Comparison of ENCODE assay signal across 8 cellular contexts in the genomic region with DNA sequence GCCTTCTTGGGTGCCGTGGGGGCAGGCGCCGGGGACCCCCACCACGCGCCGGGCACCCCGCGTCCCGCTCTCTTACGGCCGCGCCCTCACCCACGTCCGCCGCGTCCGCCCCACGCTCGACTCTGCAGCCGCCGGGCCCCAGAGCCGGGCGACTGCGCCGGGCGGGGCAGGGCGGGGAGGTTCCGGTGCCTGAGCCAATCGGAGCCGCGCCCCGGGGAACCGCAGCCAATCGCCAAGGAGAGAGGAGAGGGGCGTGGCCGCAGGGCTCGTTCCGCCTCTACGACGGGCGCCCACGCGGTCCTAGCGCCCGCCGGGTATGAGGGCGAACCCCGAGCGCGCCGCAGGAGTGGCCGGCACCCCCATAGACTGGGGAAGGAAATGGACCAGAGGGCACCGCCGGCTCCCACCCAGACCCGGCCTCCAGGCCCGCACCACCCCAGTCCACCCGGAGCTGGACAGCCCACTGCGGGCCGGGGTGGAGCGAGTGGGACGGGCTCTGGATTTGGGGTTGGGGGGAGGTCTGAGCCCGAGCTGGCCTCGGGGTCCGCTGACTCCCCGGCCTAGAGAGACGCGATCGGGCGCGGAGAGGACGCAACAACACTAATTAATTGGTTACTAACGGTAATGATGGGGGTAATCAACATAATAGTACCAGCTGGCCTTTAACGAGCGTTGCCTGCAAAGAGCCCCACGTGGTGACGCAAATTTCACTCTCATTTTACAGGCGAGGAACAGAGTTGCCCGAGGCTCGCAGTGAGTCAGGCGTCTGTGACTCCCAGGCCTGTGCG. TPM values are rescaled to one million over a fixed set of nuclear protein-coding genes. Genes with fewer than 3 reads are reported as not detected.
DNase-seq lines count a peak whose midpoint lies in the region; ATAC-seq, FAIRE-seq and TF ChIP-seq lines count a peak whose summit lies in the region.

A gene (minus strand): TSS at position 126 of the 788 bp plus-strand sequence. CDS start 183 bp downstream, outside the sequence.

- H4K20me1 ChIP-seq in H1 (replicated peaks in 1 of 2; ENCODE audit: control insufficient read depth in 1 of 2, insufficient read depth in 2 of 2, low read length in 2 of 2) = peaks cover 10 to 16% of the 10 kb centered on the region in 2 experiments

- H2AK5ac ChIP-seq in H1 (ENCODE audit: low read depth, low read length) = no peak within 1 kb of the TSS

- H2BK20ac ChIP-seq in H1 (ENCODE audit: low read length) = no peak within 1 kb of the TSS

- H3K79me1 ChIP-seq in H1 (ENCODE audit: low read depth, low read length) = peaks cover 5% of the 10 kb centered on the region

- CTCF ChIA-PET in H1 (lab: Charles Lee; ENCODE audit: partially characterized antibody) = interaction anchor here (0.8 to 8.5 kb wide), 10 partner anchors 10 to 96 kb away, joined by 3 to 66 read pairs (median 4); no protein-coding TSS in a partner anchor

- no peak within 1 kb of the TSS for H2BK120ac ChIP-seq in H1 (replicated peaks; ENCODE audit: low read depth, low read length)

- TF ChIP-seq RAD21 in H1 (IDR thresholded peaks at IDR 0.05 in 1 of 2, conservative IDR thresholded peaks at IDR 0.05 in 1 of 2; ENCODE audit: low read depth in 2 of 2, low read length in 2 of 2) = no peak

- no peak within 1 kb of the TSS; the same call in 1 of the 2 replicates for H2BK15ac ChIP-seq in H1 (ENCODE audit: low read length)

- no peak within 1 kb of the TSS for H3K27ac ChIP-seq in H1 (ENCODE audit: low read depth, low read length)

- TF ChIP-seq CTCF in H1 (IDR thresholded peaks at IDR 0.05; ENCODE audit: control extremely low read depth in 1 of 3, insufficient read depth in 1 of 3, low read depth in 1 of 3, low read length in 3 of 3) = 0 out of 4 replicates have a peak, but pooled peaks of 1 of the 3 experiments have one; percentile 1

- no peak within 1 kb of the TSS; the same call in none of the 2 replicates for H3K18ac ChIP-seq in H1 (ENCODE audit: extremely low read depth, low read length)

- peak within 1 kb of the TSS; percentile 96 for H2AFZ ChIP-seq in H1 (ENCODE audit: low read length)

- H3K9me3 ChIP-seq in H1 (ENCODE audit: insufficient read depth in 2 of 2, low read depth in 1 of 2, low read length in 1 of 2) = no peaks in the 10 kb centered on the region

- POLR2A ChIA-PET in H1 (lab: Charles Lee; ENCODE audit: partially characterized antibody) = interaction anchor here (0.8 to 2.3 kb wide), 9 partner anchors 9 to 161 kb away, joined by 3 to 12 read pairs (median 5); a partner anchor contains a TSS

- H2BK5ac ChIP-seq in H1 (ENCODE audit: low read depth, low read length) = no peak within 1 kb of the TSS

- peak within 1 kb of the TSS; percentile 67 to 76 (median 72) for H3K4me3 ChIP-seq in H1 (ENCODE audit: extremely low read depth in 1 of 4, insufficient read depth in 2 of 4, low read depth in 3 of 4, low read length in 4 of 4)

- peaks cover 0 to 15% (median 7%) of the 10 kb centered on the region in 4 experiments; a peak in 4 of 7 replicates for H3K27me3 ChIP-seq in H1 (replicated peaks in 1 of 4; ENCODE audit: control insufficient read depth in 3 of 4, extremely low read depth in 1 of 4, insufficient read depth in 3 of 4, low read length in 3 of 4)

- H3K23me2 ChIP-seq in H1 (ENCODE audit: low read depth, low read length) = peaks cover 11% of the 10 kb centered on the region

- H3K9ac ChIP-seq in H1 (replicated peaks in 1 of 4; ENCODE audit: extremely low read depth in 1 of 4, low read depth in 3 of 4, low read length in 3 of 4) = peak within 1 kb of the TSS; percentile 7 to 66 (median 27); a peak in 6 of 7 replicates

- peak within 1 kb of the TSS; percentile 51; the same call in 1 of the 2 replicates for H4K8ac ChIP-seq in H1 (ENCODE audit: extremely low read depth, insufficient read depth, low read length)

- H2BK12ac ChIP-seq in H1 (ENCODE audit: low read depth, low read length) = no peak within 1 kb of the TSS

- H4K91ac ChIP-seq in H1 (replicated peaks; ENCODE audit: insufficient read length, low read length) = no peak within 1 kb of the TSS

- no peak within 1 kb of the TSS for H4K5ac ChIP-seq in H1 (ENCODE audit: insufficient read length, low read depth, low read length)

- TF ChIP-seq POLR2A in H1 (IDR thresholded peaks at IDR 0.05; ENCODE audit: control extremely low read depth in 1 of 2, low read depth in 2 of 2, low read length in 2 of 2) = 0 out of 3 replicates have a peak, but pooled peaks of 1 of the 2 experiments have one; percentile 12

- H3K4ac ChIP-seq in H1 (replicated peaks; ENCODE audit: insufficient read length, low read depth, low read length) = no peak within 1 kb of the TSS

- peak; percentile 73 for ATAC-seq in GM21360 (IDR thresholded peaks at IDR 0.05; ENCODE audit: unreplicated experiment)

- FAIRE-seq in H1 (lab: Jason Lieb, UNC) = no peak

- peak within 1 kb of the TSS; percentile 63 to 92 for H3K4me2 ChIP-seq in H1 (ENCODE audit: insufficient read depth in 1 of 2, low read depth in 2 of 2, low read length in 2 of 2)

- no peak within 1 kb of the TSS for H3K14ac ChIP-seq in H1 (ENCODE audit: insufficient read length)

- WGBS in H1 (ENCODE audit: extremely low coverage in 1 of 2, insufficient coverage in 1 of 2, insufficient read length in 1 of 2, insufficient replicate concordance in 2 of 2, low coverage in 1 of 2, low lambda C conversion rate in 2 of 2, missing lambda C conversion rate in 1 of 2), 2 experiments = 3% methylated on average over 30 of the region's 81 CpGs; no CpG with 5 or more reads in 1 of the 2 experiments

- DNase-seq in COR-L47 (lab: John Stamatoyannopoulos, UW) (peak; percentile 95), HT-29 (ENCODE audit: low spot score) (peak; percentile 90), H1 (ENCODE audit: low read depth in 1 of 2, low spot score in 2 of 2) (peak; percentile 68 to 96), mesenteric fat pad (ENCODE audit: low spot score) (peak; percentile 98)
- DNase-seq in NK-92 treated with Interleukin-12 subunit alpha and Interleukin-12 subunit beta, amount 100 ng/mL, for 24 hours (lab: John Stamatoyannopoulos, UW) = peak; percentile 85
- DNase-seq in activated CD8-positive, alpha-beta memory T cell treated with anti-CD3 and anti-CD28 coated beads for 4 hours (ENCODE audit: low read depth in 2 of 2) = peak; percentile 89
- peak; percentile 87 for DNase-seq in stimulated activated CD8-positive, alpha-beta memory T cell treated with anti-CD3 and anti-CD28 coated beads, Interleukin-15, amount 100 ng/mL, for 1 hour (ENCODE audit: low read depth)

- no peak within 1 kb of the TSS for H3K23ac ChIP-seq in H1 (ENCODE audit: insufficient read length)

- H3K79me2 ChIP-seq in H1 (ENCODE audit: control insufficient read depth in 1 of 2, insufficient read depth in 2 of 2, low read length in 2 of 2) = peaks cover 0 to 8% of the 10 kb centered on the region in 2 experiments; a peak in 1 of 4 replicates

- H3K4me1 ChIP-seq in H1 (replicated peaks in 1 of 4; ENCODE audit: control insufficient read depth in 3 of 4, insufficient read depth in 4 of 4, low read length in 3 of 4) = peaks cover 0 to 8% (median 6%) of the 10 kb centered on the region in 4 experiments; a peak in 5 of 7 replicates

- no peak within 1 kb of the TSS for H3K56ac ChIP-seq in H1 (replicated peaks; ENCODE audit: insufficient read length, low read depth, low read length)

- TF ChIP-seq EP300 in H1 (IDR thresholded peaks at IDR 0.05; ENCODE audit: borderline replicate concordance in 1 of 2, low read depth in 2 of 2, low read length in 2 of 2) = no peak; a peak in 1 of 3 replicates

- no peaks in the 10 kb centered on the region for H3K36me3 ChIP-seq in H1 (ENCODE audit: control insufficient read depth in 2 of 4, insufficient read depth in 4 of 4, low read length in 3 of 4)

TF ChIP-seq in H1, 55 proteins besides CTCF, POLR2A, EP300 and RAD21:
- TF ChIP-seq CREB1 (IDR thresholded peaks at IDR 0.05) (peak; percentile 79), SP2 (IDR thresholded peaks at IDR 0.05; ENCODE audit: low read length) (peak; percentile 19; the same call in 1 of the 2 replicates), HDAC2 (IDR thresholded peaks at IDR 0.05; ENCODE audit: borderline replicate concordance in 1 of 2, low read depth in 2 of 2, low read length in 2 of 2) (peak in 1 of 2 experiments; percentile 62; a peak in 1 of 4 replicates), TAF1 (IDR thresholded peaks at IDR 0.05; ENCODE audit: low read depth, low read length) (peak; percentile 57; the same call in 1 of the 2 replicates), FOSL1 (IDR thresholded peaks at IDR 0.05; ENCODE audit: insufficient read depth, low read depth, low read length) (peak; percentile 96), ZNF274 (IDR thresholded peaks at IDR 0.05; ENCODE audit: borderline replicate concordance, extremely low read depth, low read length) (no peak), CEBPB (IDR thresholded peaks at IDR 0.05; ENCODE audit: low read depth, low read length) (no peak), CHD2 (IDR thresholded peaks at IDR 0.05; ENCODE audit: low read length) (no peak), SP1 (IDR thresholded peaks at IDR 0.05; ENCODE audit: low read depth, low read length) (peak; percentile 93), PHF8 (conservative IDR thresholded peaks at IDR 0.05; ENCODE audit: low read depth, low read length) (peak; percentile 53), JUN (IDR thresholded peaks at IDR 0.05; ENCODE audit: low read depth, low read length) (no peak), SP4 (IDR thresholded peaks at IDR 0.05; ENCODE audit: low read length) (peak; percentile 83; the same call in 1 of the 2 replicates), EGR1 (IDR thresholded peaks at IDR 0.05; ENCODE audit: borderline replicate concordance, low read depth, low read length) (peak; percentile 61), NANOG (IDR thresholded peaks at IDR 0.05; ENCODE audit: insufficient read depth, low read depth, low read length, poor library complexity, severe bottlenecking) (no peak), KDM1A (IDR thresholded peaks at IDR 0.05; ENCODE audit: borderline replicate concordance, low read length) (peak; percentile 69; the same call in 1 of the 2 replicates), KDM4A (IDR thresholded peaks at IDR 0.05; ENCODE audit: low read depth, low read length, severe bottlenecking) (peak; percentile 88)
TF ChIP-seq in H1: peak in this region for 11.

RNA-seq across cellular contexts. Expression of the gene that starts here (rescaled TPM):
- total RNA-seq in HT-29 (2014; rRNA removed; shearing (Covaris generic)) = 177 and 185 TPM in 2 replicates
- total RNA-seq in H1 (2021; fragmentation: NEBNext Ultra II Directional; extraction: Animal tissue kit (Norgen Biotek cat#: 25700)) = 59.6 and 62.5 TPM in 2 replicates
- polyA plus RNA-seq in H1 (2011; rRNA removed) = 71.3 and 110 TPM in 2 replicates
- 71.6 TPM for polyA plus RNA-seq in H1 (2011; cell fraction: cytosol; rRNA removed)
- 146 TPM for polyA plus RNA-seq in H1 (2011; cell fraction: nucleus; rRNA removed)
- polyA plus RNA-seq in H1 (2012, experiment 1 of 2) = 48.8 to 71.1 TPM (median 62.8 TPM) in 4 replicates
- polyA plus RNA-seq in H1 (2012, experiment 2 of 2) = 48.1 TPM
- polyA plus RNA-seq in H1 (2013, experiment 1 of 2) = 64.5 TPM
- polyA plus RNA-seq in H1 (2013, experiment 2 of 2) = 71.3 TPM
- 30.6 and 31.0 TPM in 2 replicates for polyA minus RNA-seq in H1 (2011; rRNA and poly(A)+ RNA removed)
- polyA minus RNA-seq in H1 (2011; cell fraction: cytosol; rRNA and poly(A)+ RNA removed) = 48.5 TPM
- polyA minus RNA-seq in H1 (2011; cell fraction: nucleus; rRNA and poly(A)+ RNA removed) = 41.9 TPM
- 63.1 TPM for total RNA-seq in mesenteric fat pad
